In the genomic region with DNA sequence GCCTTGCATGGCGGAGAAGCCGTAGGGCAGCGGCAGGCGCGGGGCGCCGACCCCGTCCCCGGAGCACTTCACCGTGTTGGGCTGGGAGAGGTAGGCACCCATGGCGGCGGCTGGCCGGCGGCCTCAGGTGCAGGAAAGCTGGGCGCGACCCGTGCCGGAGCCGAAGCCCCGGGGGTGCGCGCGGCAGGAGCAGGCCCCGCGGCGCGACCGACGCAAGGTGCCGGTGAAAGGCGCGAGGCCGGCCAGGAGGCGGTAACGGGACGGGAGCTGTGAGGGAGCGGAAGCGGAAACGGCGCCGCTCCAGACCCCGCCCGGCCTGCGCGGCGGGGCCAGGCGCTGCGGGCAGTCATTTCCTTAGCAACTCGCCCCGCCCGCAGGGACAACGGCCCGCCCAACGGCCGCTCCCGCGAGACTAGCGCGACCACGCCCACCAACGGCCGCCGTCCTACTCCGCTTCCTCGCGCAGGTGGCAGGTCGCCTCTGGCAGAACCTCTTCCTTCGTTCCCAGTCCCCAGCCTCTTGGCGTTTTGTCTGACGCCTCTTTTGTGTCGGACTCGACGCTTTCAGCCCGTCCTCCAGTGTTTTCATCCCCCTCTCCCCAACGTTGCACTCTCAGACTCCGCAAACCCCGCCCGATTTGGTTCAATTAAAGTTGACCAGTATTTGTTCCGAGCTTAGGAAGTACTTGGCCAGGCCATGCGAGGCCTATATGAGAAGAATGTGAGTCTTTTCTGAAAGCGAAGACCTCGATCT, we compare ENCODE assay signal across 8 cellular contexts. TPM values are rescaled to one million over a fixed set of nuclear protein-coding genes. Genes with fewer than 3 reads are reported as not detected.
A peak's percentile ranks its signal among the peaks of the same experiment; 100 is the strongest.
DNase-seq lines count a peak whose midpoint lies in the region; ATAC-seq and TF ChIP-seq lines count a peak whose summit lies in the region.

A gene with protein sequence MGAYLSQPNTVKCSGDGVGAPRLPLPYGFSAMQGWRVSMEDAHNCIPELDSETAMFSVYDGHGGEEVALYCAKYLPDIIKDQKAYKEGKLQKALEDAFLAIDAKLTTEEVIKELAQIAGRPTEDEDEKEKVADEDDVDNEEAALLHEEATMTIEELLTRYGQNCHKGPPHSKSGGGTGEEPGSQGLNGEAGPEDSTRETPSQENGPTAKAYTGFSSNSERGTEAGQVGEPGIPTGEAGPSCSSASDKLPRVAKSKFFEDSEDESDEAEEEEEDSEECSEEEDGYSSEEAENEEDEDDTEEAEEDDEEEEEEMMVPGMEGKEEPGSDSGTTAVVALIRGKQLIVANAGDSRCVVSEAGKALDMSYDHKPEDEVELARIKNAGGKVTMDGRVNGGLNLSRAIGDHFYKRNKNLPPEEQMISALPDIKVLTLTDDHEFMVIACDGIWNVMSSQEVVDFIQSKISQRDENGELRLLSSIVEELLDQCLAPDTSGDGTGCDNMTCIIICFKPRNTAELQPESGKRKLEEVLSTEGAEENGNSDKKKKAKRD (minus strand): TSS at position 271 of the 753 bp plus-strand sequence. CDS start 169 bp downstream, at position 102.

- H3K9me3 Mint-ChIP-seq in CD14-positive monocyte = peaks cover 0 to 9% (median 7%) of the 10 kb centered on the region in 7 donors

- TF ChIP-seq CTCF in CD14-positive monocyte (IDR thresholded peaks at IDR 0.05) (no peak), left lung (IDR thresholded peaks at IDR 0.05) (no peak)

- peaks cover 29% of the 10 kb centered on the region for H3K4me1 Mint-ChIP-seq in CD14-positive monocyte

- ATAC-seq in GM19395 (IDR thresholded peaks at IDR 0.05; ENCODE audit: unreplicated experiment) (peak; percentile 85), HG03558 (IDR thresholded peaks at IDR 0.05; ENCODE audit: extremely low read depth, unreplicated experiment) (peak; percentile 75), left lung (peak; percentile 99)

- peak within 1 kb of the TSS; percentile 72 to 94 for H3K27ac ChIP-seq in left lung

- peak within 1 kb of the TSS; percentile 81 to 94 (median 89) for H3K27ac Mint-ChIP-seq in CD14-positive monocyte

- peak within 1 kb of the TSS; percentile 100 for H3K4me3 ChIP-seq in left lung

- H3K36me3 ChIP-seq in left lung = peaks cover 0 to 16% of the 10 kb centered on the region in 2 donors

- no peaks in the 10 kb centered on the region for H3K9me3 ChIP-seq in left lung

- H3K4me3 Mint-ChIP-seq in CD14-positive monocyte = peak within 1 kb of the TSS; percentile 88 to 92

- H3K4me1 ChIP-seq in left lung = peaks cover 7 to 33% of the 10 kb centered on the region in 2 donors

- H3K27me3 Mint-ChIP-seq in CD14-positive monocyte (ENCODE audit: low read depth in 3 of 3) = peaks cover 2 to 9% (median 3%) of the 10 kb centered on the region in 3 donors

- peaks cover 5 to 13% of the 10 kb centered on the region in 2 donors for H3K36me3 Mint-ChIP-seq in CD14-positive monocyte

- intact Hi-C loops in CD14-positive monocyte (cut with micrococcal nuclease) = loop anchor here (1.0 to 5.0 kb wide), 2 partner anchors 19 to 37 kb away; a partner anchor contains a TSS
- intact Hi-C loops in left lung (cut with DNase I) = no loop called here

- DNase-seq in CD14-positive monocyte (ENCODE audit: low spot score) (peak; percentile 92), NCI-H748 treated with DMSO at 0.1 percent for 48 hours (lab: John Stamatoyannopoulos, UW) (peak; percentile 88), dedifferentiated amniotic fluid mesenchymal stem cell (ENCODE audit: extremely low spot score) (peak; percentile 85), left lung (peak; percentile 96 to 99)
- DNase-seq in activated CD4-positive, alpha-beta T cell treated with anti-CD3 and anti-CD28 coated beads, Interleukin-2, amount 50 U/mL, for 24 hours (ENCODE audit: low read depth in 1 of 2, low spot score in 1 of 2) = peak; percentile 95 to 96
- peak; percentile 97 to 99 for DNase-seq in stimulated activated CD4-positive, alpha-beta T cell treated with anti-CD3 and anti-CD28 coated beads, Interleukin-2, amount 100 ng/mL, for 48 hours

- H3K27me3 ChIP-seq in left lung = no peaks in the 10 kb centered on the region

RNA-seq across cellular contexts. Expression of the gene that starts here (rescaled TPM):
- 10 to 100 TPM; 47.3 to 54.3 TPM for polyA plus RNA-seq in CD14-positive monocyte
- 10 to 100 TPM; 55.5 to 66.5 TPM for total RNA-seq in left lung

Comparison
In these comparisons a context has a peak if more than half of its experiments do, and no peak if none do; other contexts are left out.
1. Peak in every context shown above with its lines: DNase-seq, ATAC-seq, H3K4me3 ChIP-seq and H3K27ac ChIP-seq.
2. intact Hi-C loops: an anchor here in CD14-positive monocyte (1.0 to 5.0 kb wide); none called in left lung.